27 cellular contexts compared by ENCODE assay signal in genomic region chr3:95911767-95912166, GRCh38.
"Had no signal": no experiment of that assay in that cellular context is flagged by ENCODE, and none has a peak within 500 bp of the region (broad histone marks: within the 10 kb centered on the region; RNA-seq: fewer than 3 reads in every experiment).

No MANE protein-coding gene starts in this region.

- H3K9me3 ChIP-seq: gastrocnemius medialis had no signal

- H3K4me3 ChIP-seq: coronary artery, dorsolateral prefrontal cortex, esophagus muscularis mucosa, gastrocnemius medialis had no signal

- H3K4me1 Mint-ChIP-seq: activated CD4-positive, alpha-beta T cell treated with anti-CD3 and anti-CD28 coated beads for 36 hours; activated CD4-positive, alpha-beta T cell treated with anti-CD3 and anti-CD28 coated beads, Interleukin-2, amount 10 ng/mL, durations not matched to agents 24 days and 14 days; activated naive CD4-positive, alpha-beta T cell treated with anti-CD3 and anti-CD28 coated beads, Interleukin-2, amount 10 ng/mL, durations not matched to agents 7 days and 5 days; activated naive CD8-positive, alpha-beta T cell treated with anti-CD3 and anti-CD28 coated beads, Interleukin-2, amount 10 ng/mL, durations not matched to agents 7 days and 5 days; central memory CD8-positive, alpha-beta T cell; endodermal cell had no signal

- H3K36me3 ChIP-seq: brain microvascular endothelial cell, esophagus muscularis mucosa, gastrocnemius medialis had no signal

- H3K27me3 Mint-ChIP-seq: activated CD4-positive, alpha-beta memory T cell treated with anti-CD3 and anti-CD28 coated beads for 36 hours; activated CD4-positive, alpha-beta T cell treated with anti-CD3 and anti-CD28 coated beads for 36 hours; activated CD4-positive, alpha-beta T cell treated with anti-CD3 and anti-CD28 coated beads, Interleukin-2, amount 10 ng/mL, durations not matched to agents 24 days and 14 days; activated naive CD4-positive, alpha-beta T cell treated with anti-CD3 and anti-CD28 coated beads, Interleukin-2, amount 10 ng/mL, durations not matched to agents 7 days and 5 days; activated naive CD8-positive, alpha-beta T cell treated with anti-CD3 and anti-CD28 coated beads, Interleukin-2, amount 10 ng/mL, durations not matched to agents 7 days and 5 days; activated T-cell treated with anti-CD3 and anti-CD28 coated beads, Interleukin-2, amount 50 U/mL, for 24 hours; central memory CD8-positive, alpha-beta T cell; dendritic cell treated with granulocyte-macrophage colony-stimulating factor and Interleukin-4, amounts not matched to agents 40 ng/mL and 50 ng/mL, for 4 days had no signal

- H3K27ac ChIP-seq: brain microvascular endothelial cell, coronary artery, dorsolateral prefrontal cortex, esophagus muscularis mucosa, foreskin keratinocyte, gastrocnemius medialis had no signal

- ATAC-seq: activated CD4-positive, alpha-beta T cell treated with anti-CD3 and anti-CD28 coated beads for 36 hours; activated CD8-positive, alpha-beta T cell treated with anti-CD3 and anti-CD28 coated beads, Interleukin-2, amount 10 ng/mL, durations not matched to agents 7 days and 5 days; activated naive CD4-positive, alpha-beta T cell treated with anti-CD3 and anti-CD28 coated beads, Interleukin-2, amount 50 U/mL, for 72 hours; activated T-cell treated with anti-CD3 and anti-CD28 coated beads, Interleukin-2, amount 50 U/mL, for 72 hours; foreskin keratinocyte; gastrocnemius medialis had no signal

- H3K4me1 ChIP-seq: esophagus muscularis mucosa, foreskin keratinocyte, gastrocnemius medialis had no signal

- DNase-seq: activated CD4-positive, alpha-beta memory T cell treated with anti-CD3 and anti-CD28 coated beads for 36 hours; activated CD4-positive, alpha-beta T cell treated with anti-CD3 and anti-CD28 coated beads for 36 hours; activated CD4-positive, alpha-beta T cell treated with anti-CD3 and anti-CD28 coated beads, Interleukin-2, amount 10 ng/mL, durations not matched to agents 24 days and 14 days; activated CD4-positive, CD25-positive, alpha-beta regulatory T cell; activated CD4-positive, CD25-positive, alpha-beta regulatory T cell treated with anti-CD3 and anti-CD28 coated beads, Interleukin-2, amount 50 U/mL, for 72 hours; activated CD8-positive, alpha-beta memory T cell treated with anti-CD3 and anti-CD28 coated beads, Interleukin-2, amount 50 U/mL, for 48 hours; activated CD8-positive, alpha-beta T cell treated with anti-CD3 and anti-CD28 coated beads, Interleukin-2, amount 10 ng/mL, durations not matched to agents 7 days and 5 days; activated gamma-delta T cell; activated naive CD4-positive, alpha-beta T cell; activated naive CD4-positive, alpha-beta T cell treated with anti-CD3 and anti-CD28 coated beads, Interleukin-2, amount 10 ng/mL, durations not matched to agents 7 days and 5 days; activated naive CD8-positive, alpha-beta T cell treated with anti-CD3 and anti-CD28 coated beads, Interleukin-2, amount 10 ng/mL, durations not matched to agents 7 days and 5 days; activated T-cell treated with anti-CD3 and anti-CD28 coated beads for 4 hours; activated T-cell treated with anti-CD3 and anti-CD28 coated beads, Interleukin-2, amount 50 U/mL, for 24 hours; activated T-cell treated with anti-CD3 and anti-CD28 coated beads, Interleukin-2, amount 50 U/mL, for 72 hours; brain microvascular endothelial cell; dorsolateral prefrontal cortex; effector memory CD4-positive, alpha-beta T cell; endodermal cell; foreskin keratinocyte; gastrocnemius medialis; glutamatergic neuron; T-helper 2 cell had no signal

- H3K27me3 ChIP-seq: brain microvascular endothelial cell, dorsolateral prefrontal cortex, esophagus muscularis mucosa, foreskin keratinocyte, gastrocnemius medialis had no signal

- H3K27ac Mint-ChIP-seq: activated CD4-positive, alpha-beta memory T cell treated with anti-CD3 and anti-CD28 coated beads for 36 hours; activated CD4-positive, alpha-beta T cell treated with anti-CD3 and anti-CD28 coated beads for 36 hours; activated CD4-positive, alpha-beta T cell treated with anti-CD3 and anti-CD28 coated beads, Interleukin-2, amount 10 ng/mL, durations not matched to agents 24 days and 14 days; activated CD8-positive, alpha-beta T cell treated with anti-CD3 and anti-CD28 coated beads, Interleukin-2, amount 10 ng/mL, durations not matched to agents 7 days and 5 days; activated naive CD4-positive, alpha-beta T cell treated with anti-CD3 and anti-CD28 coated beads, Interleukin-2, amount 10 ng/mL, durations not matched to agents 7 days and 5 days; activated naive CD4-positive, alpha-beta T cell treated with anti-CD3 and anti-CD28 coated beads, Interleukin-2, amount 50 U/mL, for 72 hours; activated naive CD8-positive, alpha-beta T cell treated with anti-CD3 and anti-CD28 coated beads, Interleukin-2, amount 10 ng/mL, durations not matched to agents 7 days and 5 days; activated T-cell treated with anti-CD3 and anti-CD28 coated beads, Interleukin-2, amount 50 U/mL, for 24 hours; activated T-cell treated with anti-CD3 and anti-CD28 coated beads, Interleukin-2, amount 50 U/mL, for 72 hours; dendritic cell treated with granulocyte-macrophage colony-stimulating factor and Interleukin-4, amounts not matched to agents 40 ng/mL and 50 ng/mL, for 4 days; endodermal cell had no signal

- H3K4me3 Mint-ChIP-seq: activated CD4-positive, alpha-beta memory T cell treated with anti-CD3 and anti-CD28 coated beads for 36 hours; activated CD4-positive, alpha-beta T cell treated with anti-CD3 and anti-CD28 coated beads for 36 hours; activated CD4-positive, alpha-beta T cell treated with anti-CD3 and anti-CD28 coated beads, Interleukin-2, amount 10 ng/mL, durations not matched to agents 24 days and 14 days; activated CD8-positive, alpha-beta T cell treated with anti-CD3 and anti-CD28 coated beads, Interleukin-2, amount 10 ng/mL, durations not matched to agents 7 days and 5 days; activated naive CD4-positive, alpha-beta T cell treated with anti-CD3 and anti-CD28 coated beads, Interleukin-2, amount 10 ng/mL, durations not matched to agents 7 days and 5 days; activated naive CD8-positive, alpha-beta T cell treated with anti-CD3 and anti-CD28 coated beads, Interleukin-2, amount 10 ng/mL, durations not matched to agents 7 days and 5 days; activated T-cell treated with anti-CD3 and anti-CD28 coated beads, Interleukin-2, amount 50 U/mL, for 24 hours; activated T-cell treated with anti-CD3 and anti-CD28 coated beads, Interleukin-2, amount 50 U/mL, for 72 hours; central memory CD8-positive, alpha-beta T cell; dendritic cell treated with granulocyte-macrophage colony-stimulating factor and Interleukin-4, amounts not matched to agents 40 ng/mL and 50 ng/mL, for 4 days; endodermal cell had no signal
